In genomic region chr11:120950880-120951279, GRCh38 we compare ENCODE assay signal across 3 cellular contexts.
TF ChIP-seq lines count a peak whose summit lies in the region.

No MANE protein-coding gene starts in this region.

TF ChIP-seq in K562, 482 proteins besides CTCF, POLR2A, EP300 and RAD21:
- no peak for TF ChIP-seq ZNF395 (CRISPR knock-in tag; IDR thresholded peaks at IDR 0.05)
- TF ChIP-seq RBM17 (IDR thresholded peaks at IDR 0.05; ENCODE audit: borderline replicate concordance, low read depth, low read length), result no peak
- no peak for TF ChIP-seq ZNF507 (tag; conservative IDR thresholded peaks at IDR 0.05)
- TF ChIP-seq FUS (optimal IDR thresholded peaks at IDR 0.05; ENCODE audit: low read depth, low read length), result no peak
- no peak for TF ChIP-seq ADNP (tag; IDR thresholded peaks at IDR 0.05)
- TF ChIP-seq TFE3 (CRISPR knock-in tag; IDR thresholded peaks at IDR 0.05), result peak; percentile 42

TF ChIP-seq in H1, 55 proteins besides CTCF, POLR2A, EP300 and RAD21:
- TF ChIP-seq TAF7 (optimal IDR thresholded peaks at IDR 0.05; ENCODE audit: borderline replicate concordance, low read depth, low read length) (peak; percentile 93), ASH2L (IDR thresholded peaks at IDR 0.05; ENCODE audit: low read length) (no peak), YY1 (IDR thresholded peaks at IDR 0.05; ENCODE audit: low read depth, low read length) (no peak), NRF1 (IDR thresholded peaks at IDR 0.05; ENCODE audit: low read depth, low read length) (no peak), KDM5A (IDR thresholded peaks at IDR 0.05; ENCODE audit: low read length) (no peak), TBP (IDR thresholded peaks at IDR 0.05; ENCODE audit: low read depth, low read length) (peak; percentile 51; the same call in 1 of the 2 replicates), POU5F1 (IDR thresholded peaks at IDR 0.05; ENCODE audit: low read depth, low read length) (no peak), POLR2AphosphoS5 (IDR thresholded peaks at IDR 0.05; ENCODE audit: low read depth, low read length) (peak; percentile 56; the same call in 1 of the 2 replicates), SP4 (IDR thresholded peaks at IDR 0.05; ENCODE audit: low read length) (no peak), RFX5 (IDR thresholded peaks at IDR 0.05; ENCODE audit: borderline replicate concordance, low read depth, low read length) (no peak), SAP30 (IDR thresholded peaks at IDR 0.05; ENCODE audit: insufficient read depth, insufficient replicate concordance, low read length) (no peak), CBX8 (IDR thresholded peaks at IDR 0.05; ENCODE audit: borderline replicate concordance, low read depth, low read length) (no peak), MAFK (IDR thresholded peaks at IDR 0.05; ENCODE audit: low read depth, low read length) (no peak), TEAD4 (IDR thresholded peaks at IDR 0.05; ENCODE audit: low read depth, low read length) (no peak), ATF2 (IDR thresholded peaks at IDR 0.05; ENCODE audit: low read length) (no peak), JUN (IDR thresholded peaks at IDR 0.05; ENCODE audit: low read depth, low read length) (no peak)

TF ChIP-seq in GM12891, 5 proteins besides CTCF, POLR2A, EP300 and RAD21:
- TF ChIP-seq TAF1 (IDR thresholded peaks at IDR 0.05; ENCODE audit: low read depth, low read length) (no peak), SPI1 (IDR thresholded peaks at IDR 0.05; ENCODE audit: low read depth, low read length) (no peak), POU2F2 (IDR thresholded peaks at IDR 0.05; ENCODE audit: low read depth, low read length) (no peak), PAX5 (IDR thresholded peaks at IDR 0.05; ENCODE audit: insufficient read depth, low read length, severe bottlenecking) (no peak), POLR2AphosphoS5 (IDR thresholded peaks at IDR 0.05; ENCODE audit: low read depth, low read length) (no peak)
